1 cellular context compared by ENCODE assay signal in the genomic region with DNA sequence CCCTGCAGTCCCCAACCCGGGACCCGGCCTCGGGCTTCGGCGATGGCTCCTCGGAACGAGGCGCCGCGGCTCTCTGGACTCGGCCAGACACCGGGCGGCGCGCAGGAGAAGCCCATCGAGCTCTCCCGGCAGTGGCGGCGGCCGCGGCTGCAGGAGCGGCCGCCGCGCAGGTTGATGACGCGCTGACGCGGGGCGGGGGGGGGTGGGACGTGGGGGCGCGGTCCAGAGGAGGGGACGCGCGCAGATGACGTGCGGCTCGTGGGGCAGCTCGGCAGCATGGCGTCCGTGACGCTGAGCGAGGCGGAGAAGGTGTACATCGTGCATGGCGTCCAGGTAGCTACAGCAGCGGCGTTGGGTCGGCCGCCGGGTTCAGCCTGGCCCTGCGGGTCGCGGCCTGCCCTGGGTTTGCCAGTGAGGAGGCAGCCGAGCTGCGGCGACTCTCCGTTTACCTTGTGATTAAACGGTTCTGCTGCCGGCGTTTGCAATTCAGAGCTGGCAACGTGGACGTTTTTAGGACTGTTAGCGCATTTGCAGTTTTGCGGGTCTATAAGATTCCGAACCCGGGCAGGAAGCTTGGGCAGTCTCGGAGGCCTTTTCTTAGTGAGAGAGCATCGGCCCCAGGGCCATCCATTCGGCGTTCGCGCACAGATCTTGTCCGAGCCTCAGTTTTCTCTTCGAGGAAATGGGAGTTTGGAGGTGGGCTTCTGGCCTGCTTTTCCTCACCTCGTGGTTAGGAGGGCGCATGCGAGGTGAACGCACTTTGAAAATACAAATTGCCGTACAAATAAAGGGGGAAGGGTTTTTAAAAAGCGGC.
TF ChIP-seq lines count a peak whose summit lies in the region.

Gene EXOSC7, plus strand, starts transcription at position 243 of the 814 bp plus-strand sequence. Its CDS starts 34 bp downstream, at position 277.
Gene ZDHHC3, minus strand, starts transcription at position 173 of the 814 bp plus-strand sequence. CDS start 16,738 bp downstream, outside the sequence.

TF ChIP-seq in endothelial cell of umbilical vein, 7 proteins besides CTCF, POLR2A, EP300 and RAD21 (continued from another document):
- no peak for TF ChIP-seq FOS (IDR thresholded peaks at IDR 0.05; ENCODE audit: borderline replicate concordance, insufficient read depth, low read length)
- TF ChIP-seq EZH2 (IDR thresholded peaks at IDR 0.05; ENCODE audit: borderline replicate concordance, low read depth, low read length, severe bottlenecking), result no peak
- TF ChIP-seq GATA2 (IDR thresholded peaks at IDR 0.05; ENCODE audit: insufficient read depth, insufficient read length, low read depth, low read length), result no peak
